ENCODE assay signal across 23 cellular contexts in genomic region chr6:147220345-147220744, GRCh38.
A peak's percentile ranks its signal among the peaks of the same experiment; 100 is the strongest.
DNase-seq lines count a peak whose midpoint lies in the region; ATAC-seq and TF ChIP-seq lines count a peak whose summit lies in the region.
"Had no signal": no experiment of that assay in that cellular context is flagged by ENCODE, and none has a peak within 500 bp of the region (broad histone marks: within the 10 kb centered on the region; RNA-seq: fewer than 3 reads in every experiment).

No MANE protein-coding gene starts in this region.

- no peak overlapping the region for H3K27ac ChIP-seq in HEK293 (ENCODE audit: extremely low read depth, low read depth, low read length)
- H3K27ac ChIP-seq: A549; BLaER1 treated with 17β-estradiol and CSF1 and Interleukin-3, amounts not matched to agents 10 nM and 100 nM; GM23248 had no signal

- no peak overlapping the region for H3K4me3 ChIP-seq in HEK293 (ENCODE audit: low read depth, low read length)
- H3K4me3 ChIP-seq: A549; BLaER1 treated with 17β-estradiol and CSF1 and Interleukin-3, amounts not matched to agents 10 nM and 100 nM; GM12878; GM23248 had no signal

- peaks cover 0 to 5% of the 10 kb centered on the region in 2 experiments; a peak in 1 of 3 replicates for H3K36me3 ChIP-seq in HEK293 (ENCODE audit: control insufficient read depth in 2 of 2, insufficient read depth in 1 of 2, low read length in 2 of 2)

- CTCF ChIA-PET in HEK293 (lab: Yijun Ruan, JAX) = interaction anchor here (1.5 kb wide), 1 partner anchor 15 kb away, joined by 5 read pairs; no protein-coding TSS in a partner anchor

- no peak for TF ChIP-seq CTCF in HEK293 (tag by site-specific recombination; IDR thresholded peaks at IDR 0.05)

- H3K27ac Mint-ChIP-seq in central memory CD8-positive, alpha-beta T cell (ENCODE audit: low read depth) = peak overlapping the region; percentile 49
- H3K27ac Mint-ChIP-seq: CD4-positive, alpha-beta T cell had no signal

- H3K4me1 Mint-ChIP-seq in central memory CD8-positive, alpha-beta T cell = peaks cover 52% of the 10 kb centered on the region

- no peaks in the 10 kb centered on the region for H3K9me3 ChIP-seq in HEK293 (ENCODE audit: control insufficient read depth, insufficient read depth, low read depth, low read length)
- H3K9me3 ChIP-seq: A549; BE2C; BLaER1 treated with 17β-estradiol and CSF1 and Interleukin-3, amounts not matched to agents 10 nM and 100 nM had no signal

- H3K27me3 Mint-ChIP-seq in central memory CD8-positive, alpha-beta T cell = no peaks in the 10 kb centered on the region
- H3K27me3 Mint-ChIP-seq: CD4-positive, alpha-beta T cell; CD8-positive, alpha-beta memory T cell had no signal

- DNase-seq in OCI-M1 (lab: John Stamatoyannopoulos, UW) = peak; percentile 38
- DNase-seq in central memory CD8-positive, alpha-beta T cell (ENCODE audit: low spot score in 2 of 2) = no peak
- no peak for DNase-seq in stimulated activated CD4-positive, alpha-beta T cell treated with anti-CD3 and anti-CD28 coated beads, Interleukin-12 subunit alpha, Interleukin-12 subunit beta, amount 100 ng/mL, for 4 hours
- DNase-seq: 8988T; ACHN; AML-193; BE2C; CD4-positive, alpha-beta T cell; CD8-positive, alpha-beta memory T cell; DMS 273 treated with DMSO at 0.1 percent for 48 hours; DMS79; EL; GDM1; GM23248; H7; HCEC 1CT had no signal

- no peaks in the 10 kb centered on the region for H3K9me3 Mint-ChIP-seq in central memory CD8-positive, alpha-beta T cell
- H3K9me3 Mint-ChIP-seq: CD14-positive monocyte; CD4-positive, alpha-beta T cell; CD8-positive, alpha-beta memory T cell had no signal

- peaks cover 8% of the 10 kb centered on the region for H3K36me3 Mint-ChIP-seq in central memory CD8-positive, alpha-beta T cell (ENCODE audit: insufficient read depth)

- ATAC-seq in central memory CD8-positive, alpha-beta T cell (replicated peaks; ENCODE audit: extremely low read depth, poor library complexity, severe bottlenecking) = no peak
- ATAC-seq in GM19328 (IDR thresholded peaks at IDR 0.05; ENCODE audit: unreplicated experiment) (no peak), HG03432 (IDR thresholded peaks at IDR 0.05; ENCODE audit: unreplicated experiment) (no peak)
- ATAC-seq: A549, GM12878 had no signal

- H3K4me3 Mint-ChIP-seq in central memory CD8-positive, alpha-beta T cell = no peak overlapping the region
- H3K4me3 Mint-ChIP-seq: CD14-positive monocyte; CD4-positive, alpha-beta T cell had no signal

- POLR2A ChIA-PET in HEK293 (lab: Yijun Ruan, JAX) = no interaction called here

- H3K4me1 ChIP-seq in HEK293 (ENCODE audit: control insufficient read depth, insufficient read depth, low read length) = peaks cover 3% of the 10 kb centered on the region; the same call in 1 of the 2 replicates
- H3K4me1 ChIP-seq: BE2C had no signal

TF ChIP-seq in HEK293, 187 proteins besides CTCF, POLR2A, EP300 and RAD21:
- peak; percentile 82 for TF ChIP-seq PRDM10 (tag by site-specific recombination; IDR thresholded peaks at IDR 0.05)
- no peak for TF ChIP-seq ZNF518A (tag by site-specific recombination; conservative IDR thresholded peaks at IDR 0.05; ENCODE audit: low read depth)
